Comparison of ENCODE assay signal across 8 cellular contexts in genomic region chr3:42072930-42073329, GRCh38. TPM values are rescaled to one million over a fixed set of nuclear protein-coding genes. Genes with fewer than 3 reads are reported as not detected.
A peak's percentile ranks its signal among the peaks of the same experiment; 100 is the strongest.
DNase-seq lines count a peak whose midpoint lies in the region; ATAC-seq and TF ChIP-seq lines count a peak whose summit lies in the region.

No MANE protein-coding gene starts in this region.

- TF ChIP-seq POLR2A in spleen (IDR thresholded peaks at IDR 0.05), result no peak

- TF ChIP-seq CTCF in HFF-Myc (IDR thresholded peaks at IDR 0.05; ENCODE audit: low read depth, low read length, missing control alignments) (no peak), activated B cell treated with CpG ODN at 0.5 μM for 24 hours (IDR thresholded peaks at IDR 0.05) (no peak), spleen (IDR thresholded peaks at IDR 0.05 in 8 of 11, conservative IDR thresholded peaks at IDR 0.05 in 3 of 11) (no peak)

- peaks cover 86% of the 10 kb centered on the region for H3K4me1 Mint-ChIP-seq in activated B cell treated with CpG ODN at 0.5 μM for 24 hours

- POLR2A ChIA-PET in activated B cell treated with CpG ODN at 0.5 μM for 24 hours (lab: Charles Lee), result interaction anchor here (0.7 to 1.1 kb wide), 3 partner anchors 11 to 60 kb away, joined by 3 to 4 read pairs (median 3); no protein-coding TSS in a partner anchor

- H3K4me3 ChIP-seq in HFF-Myc (replicated peaks; ENCODE audit: low read depth, low read length), result peak overlapping the region; percentile 13; the same call in 1 of the 2 replicates
- H3K4me3 ChIP-seq in spleen, result peak overlapping the region in 1 of 8 donors; percentile 53

- no peak for DNase-seq in HFF-Myc (ENCODE audit: extremely low read depth, low read depth)
- no peak for DNase-seq in activated B cell treated with CpG ODN at 0.5 μM for 24 hours
- peak; percentile 26 for DNase-seq in left kidney (ENCODE audit: low read depth, low spot score)
- DNase-seq in spleen, result no peak
- DNase-seq in NCI-H748 (lab: John Stamatoyannopoulos, UW; ENCODE audit: unreplicated experiment), result no peak
- DNase-seq in EL, result no peak
- DNase-seq in NCI-H2227 (lab: John Stamatoyannopoulos, UW; ENCODE audit: unreplicated experiment), result no peak
- DNase-seq in D341Med (ENCODE audit: low spot score), result no peak

- CTCF ChIA-PET in activated B cell treated with CpG ODN at 0.5 μM for 24 hours (lab: Charles Lee), result interaction anchor here (1.5 kb wide), 1 partner anchor 27 kb away, joined by 4 read pairs; no protein-coding TSS in a partner anchor

- H3K27ac ChIP-seq in spleen, result peak overlapping the region; percentile 31 to 85 (median 80)

- peaks cover 0 to 16% (median 2%) of the 10 kb centered on the region in 8 donors for H3K9me3 ChIP-seq in spleen

- H3K36me3 Mint-ChIP-seq in activated B cell treated with CpG ODN at 0.5 μM for 24 hours (ENCODE audit: low read depth), result peaks cover 14% of the 10 kb centered on the region

- H3K27me3 Mint-ChIP-seq in activated B cell treated with CpG ODN at 0.5 μM for 24 hours, result no peaks in the 10 kb centered on the region

- intact Hi-C loops in activated B cell treated with CpG ODN at 0.5 μM for 24 hours (cut with micrococcal nuclease) (no loop called here), spleen (cut with DNase I; ENCODE audit: low total_unique reads) (no loop called here)

- H3K4me1 ChIP-seq in spleen, result peaks cover 36 to 71% (median 63%) of the 10 kb centered on the region in 6 donors

- peaks cover 5% of the 10 kb centered on the region for H3K9me3 Mint-ChIP-seq in activated B cell treated with CpG ODN at 0.5 μM for 24 hours

- WGBS in spleen, 5 donors, result 29 to 44% (median 34%) methylated on average over 8 of the region's 8 CpGs

- H3K4me3 Mint-ChIP-seq in activated B cell treated with CpG ODN at 0.5 μM for 24 hours, result peak overlapping the region; percentile 44

- no peaks in the 10 kb centered on the region for H3K27me3 ChIP-seq in spleen (replicated peaks in 1 of 7)

- ATAC-seq in activated B cell treated with CpG ODN at 0.5 μM for 24 hours (ENCODE audit: low read depth), result peak; percentile 48

- no peaks in the 10 kb centered on the region for H3K36me3 ChIP-seq in spleen

- peak overlapping the region; percentile 80 for H3K27ac Mint-ChIP-seq in activated B cell treated with CpG ODN at 0.5 μM for 24 hours

RNA-seq across cellular contexts. Expression of gene TRAK1, which starts 18.2 kb away (rescaled TPM):
- 54.5 and 58.4 TPM in 2 replicates for total RNA-seq in activated B cell treated with CpG ODN at 0.5 μM for 24 hours
- total RNA-seq in spleen, result 10 to 100 TPM; 43.5 to 60.0 (median 49.0) TPM
- polyA plus RNA-seq in spleen, result 10 to 100 TPM; 15.4 to 20.0 (median 17.1) TPM
